13 cellular contexts compared by ENCODE assay signal in genomic region chr19:42311612-42312160, GRCh38. TPM values are rescaled to one million over a fixed set of nuclear protein-coding genes. Genes with fewer than 3 reads are reported as not detected.
DNase-seq lines count a peak whose midpoint lies in the region; ATAC-seq and TF ChIP-seq lines count a peak whose summit lies in the region.
"Had no signal": no experiment of that assay in that cellular context is flagged by ENCODE, and none has a peak within 500 bp of the region (broad histone marks: within the 10 kb centered on the region; RNA-seq: fewer than 3 reads in every experiment).

No MANE protein-coding gene starts in this region.

- WGBS in H9 (ENCODE audit: extremely low coverage, insufficient read length, low lambda C conversion rate) = no CpG with 5 or more reads among the region's 2 CpGs

- H3T11ph ChIP-seq in H9 (ENCODE audit: low read length) = no peak overlapping the region

- no peak overlapping the region for H2AFZ ChIP-seq in H9 (ENCODE audit: low read length)

- H3K27me3 Mint-ChIP-seq in H9 (ENCODE audit: low read depth) = peaks cover 62% of the 10 kb centered on the region

- no peak overlapping the region for H3K9ac ChIP-seq in H9 (ENCODE audit: extremely low read depth, insufficient read length, low read length)
- H3K9ac ChIP-seq: BLaER1 had no signal

- H3K36me3 Mint-ChIP-seq in H9 (ENCODE audit: insufficient read depth in 1 of 3, low read depth in 3 of 3) = no peaks in the 10 kb centered on the region; a peak in 1 of 7 replicates
- H3K36me3 Mint-ChIP-seq: naive thymus-derived CD4-positive, alpha-beta T cell had no signal

- no peaks in the 10 kb centered on the region for H3K9me3 Mint-ChIP-seq in H9

- no peak overlapping the region for H3K4ac ChIP-seq in H9 (ENCODE audit: low read depth, low read length)

- no peak overlapping the region for H4K5ac ChIP-seq in H9 (ENCODE audit: insufficient read length, low read depth, low read length)

- no peak overlapping the region for H3K18ac ChIP-seq in H9 (ENCODE audit: insufficient read length, low read depth, low read length)

- no peak overlapping the region for H4K8ac ChIP-seq in H9 (replicated peaks; ENCODE audit: insufficient read length, low read depth, low read length)

- H3K27ac ChIP-seq in H9 (ENCODE audit: insufficient read length, low read depth, low read length) = no peak overlapping the region
- H3K27ac ChIP-seq: BLaER1 had no signal

- DNase-seq in COLO668 (lab: John Stamatoyannopoulos, UW; ENCODE audit: unreplicated experiment) = peak; percentile 11
- DNase-seq in H9 = peak; percentile 53
- DNase-seq in SK-N-DZ (ENCODE audit: low spot score) = peak; percentile 63
- no peak for DNase-seq in fibroblast of pulmonary artery (ENCODE audit: low read depth)
- no peak for DNase-seq in T-helper 9 cell
- DNase-seq in NCI-H774 (lab: John Stamatoyannopoulos, UW) = no peak
- no peak for DNase-seq in SW 1271 (lab: John Stamatoyannopoulos, UW)
- DNase-seq: activated CD8-positive, alpha-beta T cell treated with anti-CD3 and anti-CD28 coated beads, Interleukin-2, amount 10 ng/mL, durations not matched to agents 7 days and 5 days; activated naive CD4-positive, alpha-beta T cell treated with anti-CD3 and anti-CD28 coated beads, Interleukin-2, amount 50 U/mL, for 16 hours; left colon; naive thymus-derived CD4-positive, alpha-beta T cell had no signal

- H3K4me2 ChIP-seq in H9 (ENCODE audit: insufficient read depth, insufficient read length, low read length) = no peak overlapping the region
- H3K4me2 ChIP-seq: BLaER1 had no signal

- H3K9me3 ChIP-seq in H9 (ENCODE audit: control insufficient read depth, low read depth, low read length) = no peaks in the 10 kb centered on the region
- H3K9me3 ChIP-seq: BLaER1 had no signal

- no peak overlapping the region for H2AK5ac ChIP-seq in H9 (ENCODE audit: insufficient read length, low read length)

- H3K79me1 ChIP-seq in H9 (ENCODE audit: insufficient read depth, low read depth, low read length, poor library complexity, severe bottlenecking) = no peaks in the 10 kb centered on the region

- H3K4me1 Mint-ChIP-seq in H9 = peaks cover 13 to 21% of the 10 kb centered on the region in 2 experiments

- TF ChIP-seq CTCF in H9 (conservative IDR thresholded peaks at IDR 0.05) (peak; percentile 54; the same call in 2 of the 3 replicates), fibroblast of pulmonary artery (IDR thresholded peaks at IDR 0.05; ENCODE audit: low read length, missing control alignments) (peak; percentile 8)

- H3K23me2 ChIP-seq in H9 (ENCODE audit: insufficient read length, low read depth, low read length, poor library complexity, severe bottlenecking) = peaks cover 3% of the 10 kb centered on the region

- no peak overlapping the region for H2BK15ac ChIP-seq in H9 (ENCODE audit: low read depth, low read length)

- no peak overlapping the region for H3K4me3 ChIP-seq in fibroblast of pulmonary artery (replicated peaks; ENCODE audit: low read depth, low read length)
- H3K4me3 ChIP-seq: BLaER1 had no signal

- no peaks in the 10 kb centered on the region for H4K20me1 ChIP-seq in H9 (ENCODE audit: control insufficient read depth, insufficient read depth, insufficient read length)

- H3K79me2 ChIP-seq in H9 (ENCODE audit: insufficient read depth, low read length) = no peaks in the 10 kb centered on the region

- H3K4me3 Mint-ChIP-seq in H9 = peak overlapping the region in 1 of 2 experiments; percentile 24; a peak in 2 of 5 replicates

- peaks cover 3% of the 10 kb centered on the region; the same call in 1 of the 2 replicates for H3K27me3 ChIP-seq in H9 (ENCODE audit: insufficient read depth, low read length)

- H2BK120ac ChIP-seq in H9 (ENCODE audit: low read depth, low read length, poor library complexity, severe bottlenecking) = no peak overlapping the region

- H3K56ac ChIP-seq in H9 (ENCODE audit: insufficient read length, low read depth, low read length) = no peak overlapping the region

- H3K23ac ChIP-seq in H9 (ENCODE audit: insufficient read length, low read depth, low read length) = no peak overlapping the region

- H2BK5ac ChIP-seq in H9 (ENCODE audit: insufficient read length, low read length) = no peak overlapping the region

- no peak overlapping the region for H3K27ac Mint-ChIP-seq in H9
- H3K27ac Mint-ChIP-seq: activated CD8-positive, alpha-beta T cell treated with anti-CD3 and anti-CD28 coated beads, Interleukin-2, amount 10 ng/mL, durations not matched to agents 7 days and 5 days; naive thymus-derived CD4-positive, alpha-beta T cell had no signal

- H2BK12ac ChIP-seq in H9 (ENCODE audit: insufficient read length, low read depth, low read length) = no peak overlapping the region

- no peaks in the 10 kb centered on the region for H3K4me1 ChIP-seq in H9 (ENCODE audit: insufficient read depth, low read length)

- no peak overlapping the region for H4K91ac ChIP-seq in H9 (ENCODE audit: insufficient read length, low read depth, low read length)

- no peak overlapping the region for H3K14ac ChIP-seq in H9 (ENCODE audit: insufficient read depth, low read length)

- no peak for ATAC-seq in HG03469 (IDR thresholded peaks at IDR 0.05; ENCODE audit: unreplicated experiment)
- ATAC-seq: activated CD8-positive, alpha-beta T cell treated with anti-CD3 and anti-CD28 coated beads, Interleukin-2, amount 10 ng/mL, durations not matched to agents 7 days and 5 days; left colon; naive thymus-derived CD4-positive, alpha-beta T cell had no signal

- no peak overlapping the region for H2BK20ac ChIP-seq in H9 (ENCODE audit: low read depth, low read length, poor library complexity, severe bottlenecking)

RNA-seq across cellular contexts. Expression of gene TMEM145, which starts 1.4 kb away (rescaled TPM):
- total RNA-seq in H9 (2021) = 2.8 and 4.5 TPM in 2 replicates
- polyA plus RNA-seq in SK-N-DZ (2014; cell fraction: cytosol; rRNA removed) = 4.3 and 4.9 TPM in 2 replicates
- polyA plus RNA-seq in SK-N-DZ (2014; cell fraction: nucleus; rRNA removed) = 57.8 and 173 TPM in 2 replicates
- total RNA-seq: naive thymus-derived CD4-positive, alpha-beta T cell had no signal
- polyA plus RNA-seq: naive thymus-derived CD4-positive, alpha-beta T cell had no signal

RNA-seq across cellular contexts. Expression of gene PAFAH1B3, which starts 9.3 kb away (rescaled TPM):
- total RNA-seq in H9 (2021) = 109 and 113 TPM in 2 replicates
- 242 and 265 TPM in 2 replicates for polyA plus RNA-seq in SK-N-DZ (2014; cell fraction: cytosol; rRNA removed)
- 203 and 228 TPM in 2 replicates for polyA plus RNA-seq in SK-N-DZ (2014; cell fraction: nucleus; rRNA removed)

RNA-seq across cellular contexts. Expression of gene PRR19, which starts 9.8 kb away (rescaled TPM):
- total RNA-seq in H9 (2021) = 2.9 and 3.2 TPM in 2 replicates
- 1.0 and 2.0 TPM in 2 replicates for polyA plus RNA-seq in SK-N-DZ (2014; cell fraction: cytosol; rRNA removed)
- polyA plus RNA-seq in SK-N-DZ (2014; cell fraction: nucleus; rRNA removed) = 0.28 and 0.99 TPM in 2 replicates

RNA-seq across cellular contexts. Expression of gene MEGF8, which starts 13.7 kb away (rescaled TPM):
- 28.4 and 28.8 TPM in 2 replicates for total RNA-seq in H9 (2021)
- 10.7 and 11.2 TPM in 2 replicates for polyA plus RNA-seq in SK-N-DZ (2014; cell fraction: cytosol; rRNA removed)
- polyA plus RNA-seq in SK-N-DZ (2014; cell fraction: nucleus; rRNA removed) = 7.8 and 11.5 TPM in 2 replicates

RNA-seq across cellular contexts. Expression of gene CIC, which starts 42.6 kb away (rescaled TPM):
- total RNA-seq in H9 (2021) = 54.0 and 56.0 TPM in 2 replicates
- polyA plus RNA-seq in SK-N-DZ (2014; cell fraction: cytosol; rRNA removed) = 14.2 and 17.4 TPM in 2 replicates
- polyA plus RNA-seq in SK-N-DZ (2014; cell fraction: nucleus; rRNA removed) = 35.7 and 42.1 TPM in 2 replicates

Comparison
In these comparisons a context has a peak if more than half of its experiments do, and no peak if none do; other contexts are left out.
1. DNase-seq: peak in COLO668 (single experiment), H9 (single experiment) and SK-N-DZ (single experiment); none in fibroblast of pulmonary artery (single experiment), T-helper 9 cell (single experiment), NCI-H774 (single experiment) and SW 1271 (0 of 2).